13 cellular contexts compared by ENCODE assay signal in genomic region chr19:54459282-54460229, GRCh38. TPM values are rescaled to one million over a fixed set of nuclear protein-coding genes. Genes with fewer than 3 reads are reported as not detected.
A peak's percentile ranks its signal among the peaks of the same experiment; 100 is the strongest.
DNase-seq lines count a peak whose midpoint lies in the region; ATAC-seq, FAIRE-seq and TF ChIP-seq lines count a peak whose summit lies in the region.
"Had no signal": no experiment of that assay in that cellular context is flagged by ENCODE, and none has a peak within 500 bp of the region (broad histone marks: within the 10 kb centered on the region; RNA-seq: fewer than 3 reads in every experiment).

No MANE protein-coding gene starts in this region.

- H3K36me3 ChIP-seq in bronchial epithelial cell (ENCODE audit: control insufficient read depth, insufficient read depth, low read length) (peaks cover 39% of the 10 kb centered on the region), pancreas (peaks cover 16 to 77% (median 57%) of the 10 kb centered on the region in 3 donors), upper lobe of right lung (peaks cover 74% of the 10 kb centered on the region)

- intact Hi-C loops in pancreas (cut with DNase I), result no loop called here
- intact Hi-C loops in upper lobe of right lung (cut with DNase I), result no loop called here

- H3K27me3 ChIP-seq in bronchial epithelial cell (ENCODE audit: control insufficient read depth, insufficient read depth, low read length) (no peaks in the 10 kb centered on the region), pancreas (no peaks in the 10 kb centered on the region), upper lobe of right lung (no peaks in the 10 kb centered on the region)

- H3K4me3 ChIP-seq in bronchial epithelial cell (ENCODE audit: low read depth, low read length) (no peak overlapping the region), pancreas (no peak overlapping the region), upper lobe of right lung (no peak overlapping the region)

- no peak for ATAC-seq in pancreas
- no peak for ATAC-seq in upper lobe of right lung
- ATAC-seq: esophagus mucosa had no signal

- in situ Hi-C loops in KBM-7 (cut with MboI; ENCODE audit: low pct_unique_long_range_greater_than_20kb, low sequenced_read_pairs), result no loop called here

- FAIRE-seq in bronchial epithelial cell (lab: Jason Lieb, UNC), result peak; percentile 64
- no peak for FAIRE-seq in pancreas (lab: Jason Lieb, UNC)
- FAIRE-seq: RCC 7860 had no signal

- peaks cover 19 to 46% (median 31%) of the 10 kb centered on the region in 3 donors for H3K4me1 ChIP-seq in pancreas
- peaks cover 18% of the 10 kb centered on the region for H3K4me1 ChIP-seq in upper lobe of right lung

- DNase-seq in DMS53 treated with DMSO at 0.1 percent for 48 hours (lab: John Stamatoyannopoulos, UW; ENCODE audit: unreplicated experiment), result peak; percentile 38
- DNase-seq in NCI-H2196 treated with DMSO at 0.1 percent for 48 hours (lab: John Stamatoyannopoulos, UW; ENCODE audit: unreplicated experiment), result peak; percentile 35
- no peak for DNase-seq in bronchial epithelial cell (ENCODE audit: low read depth)
- DNase-seq in pancreas, result peak; percentile 67 to 93 (median 84)
- DNase-seq in NCI-H510A (lab: John Stamatoyannopoulos, UW), result no peak
- no peak for DNase-seq in upper lobe of right lung
- DNase-seq in KBM-7, result no peak
- DNase-seq: mesendoderm, NCI-H226, T1000 had no signal

- 30 to 44% methylated on average over 16 of the region's 16 CpGs for WGBS in pancreas, 2 donors

- H3K27ac ChIP-seq in pancreas, result peak overlapping the region; percentile 36 to 84 (median 65)
- no peak overlapping the region for H3K27ac ChIP-seq in upper lobe of right lung

- no peak for TF ChIP-seq CTCF in bronchial epithelial cell (IDR thresholded peaks at IDR 0.05; ENCODE audit: insufficient read depth, low read length, severe bottlenecking)
- TF ChIP-seq CTCF in pancreas (IDR thresholded peaks at IDR 0.05), result no peak
- no peak for TF ChIP-seq CTCF in upper lobe of right lung (IDR thresholded peaks at IDR 0.05)

- no peaks in the 10 kb centered on the region for H3K9me3 ChIP-seq in pancreas
- no peaks in the 10 kb centered on the region for H3K9me3 ChIP-seq in upper lobe of right lung

RNA-seq across cellular contexts. Expression of gene LENG9, which starts 4.0 kb away (rescaled TPM):
- 6.5 and 15.0 TPM in 2 replicates for total RNA-seq in bronchial epithelial cell
- total RNA-seq in pancreas, result 10 to 100 TPM in 5 of 6 donors, 1 to 10 TPM in 1; 8.6 to 23.4 (median 16.9) TPM
- polyA plus RNA-seq in pancreas, result 10 to 100 TPM in 1 of 2 donors, 1 to 10 TPM in 1; 4.2 to 12.1 TPM
- 7.2 TPM for total RNA-seq in upper lobe of right lung

RNA-seq across cellular contexts. Expression of gene LENG8, which starts 10.6 kb away (rescaled TPM):
- total RNA-seq in bronchial epithelial cell (26.3 and 37.8 TPM in 2 replicates), pancreas (100 to 1,000 TPM in 4 of 6 donors, 10 to 100 TPM in 2; 64.8 to 173 (median 129) TPM), upper lobe of right lung (191 TPM)
- 100 to 1,000 TPM; 313 to 657 TPM for polyA plus RNA-seq in pancreas

RNA-seq across cellular contexts. Expression of gene CDC42EP5, which starts 13.5 kb away (rescaled TPM):
- total RNA-seq in bronchial epithelial cell (18.2 and 20.4 TPM in 2 replicates), pancreas (10 to 100 TPM in 4 of 6 donors, 1 to 10 TPM in 2; 8.2 to 48.0 (median 20.4) TPM), upper lobe of right lung (38.2 TPM)
- 10 to 100 TPM in 1 of 2 donors, 1 to 10 TPM in 1; 7.5 to 15.1 TPM for polyA plus RNA-seq in pancreas

RNA-seq across cellular contexts. Expression of gene LAIR2, which starts 43.1 kb away (rescaled TPM):
- total RNA-seq in bronchial epithelial cell (not detected in 2 replicates), pancreas (not detected), upper lobe of right lung (not detected)
- not detected for polyA plus RNA-seq in pancreas
- total RNA-seq: esophagus mucosa, renal cortical epithelial cell had no signal

RNA-seq across cellular contexts. Expression of gene TTYH1, which starts 44.3 kb away (rescaled TPM):
- total RNA-seq in bronchial epithelial cell (0.26 TPM in 1 of 2 replicates, not detected in the other), pancreas (10 to 100 TPM; 20.8 to 38.1 (median 24.6) TPM), upper lobe of right lung (not detected)
- 10 to 100 TPM; 40.0 to 78.0 TPM for polyA plus RNA-seq in pancreas
- total RNA-seq: renal cortical epithelial cell had no signal

Comparison
In these comparisons a context has a peak if more than half of its experiments do, and no peak if none do; other contexts are left out.
1. DNase-seq: peak in DMS53 treated with DMSO at 0.1 percent for 48 hours (single experiment), NCI-H2196 treated with DMSO at 0.1 percent for 48 hours (single experiment) and pancreas (6 of 6); none in bronchial epithelial cell (single experiment), NCI-H510A (single experiment), upper lobe of right lung (single experiment) and KBM-7 (single experiment).